In the genomic region with DNA sequence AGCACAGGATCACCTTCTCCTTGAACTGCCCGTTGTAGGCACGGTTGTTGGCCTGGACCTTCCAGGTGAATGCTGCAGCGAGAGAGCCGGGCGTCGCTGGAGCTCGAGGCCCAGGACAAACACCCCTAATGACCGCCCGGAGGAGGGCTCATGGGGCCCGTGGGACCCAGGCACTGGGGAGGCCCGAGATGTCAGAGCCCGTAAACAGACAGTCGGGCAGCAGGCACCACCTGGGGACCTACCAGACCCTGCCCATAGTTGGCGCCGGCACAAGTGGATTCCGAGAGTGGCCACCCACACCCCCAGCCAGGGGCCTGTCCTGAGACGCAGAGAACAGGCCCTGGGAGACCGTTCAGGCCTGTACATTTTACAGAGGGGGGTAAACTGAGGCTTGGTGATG, we compare ENCODE assay signal across 1 cellular context.
TF ChIP-seq lines count a peak whose summit lies in the region.

No MANE protein-coding gene starts in this region.

TF ChIP-seq in H1, 55 proteins besides CTCF, POLR2A, EP300 and RAD21:
- TF ChIP-seq RBBP5 (IDR thresholded peaks at IDR 0.05; ENCODE audit: borderline replicate concordance, low read depth, low read length): no peak
- TF ChIP-seq TAF1 (IDR thresholded peaks at IDR 0.05; ENCODE audit: low read depth, low read length): no peak
- no peak for TF ChIP-seq CHD1 (IDR thresholded peaks at IDR 0.05; ENCODE audit: low read depth, low read length)
